ENCODE assay signal across 17 cellular contexts in genomic region chr16:67052399-67052798, GRCh38. TPM values are rescaled to one million over a fixed set of nuclear protein-coding genes. Genes with fewer than 3 reads are reported as not detected.
A peak's percentile ranks its signal among the peaks of the same experiment; 100 is the strongest.
DNase-seq lines count a peak whose midpoint lies in the region; ATAC-seq and TF ChIP-seq lines count a peak whose summit lies in the region.
"Had no signal": no experiment of that assay in that cellular context is flagged by ENCODE, and none has a peak within 500 bp of the region (broad histone marks: within the 10 kb centered on the region; RNA-seq: fewer than 3 reads in every experiment).

No MANE protein-coding gene starts in this region.

- no peak overlapping the region for H3K27ac ChIP-seq in esophagus muscularis mucosa (replicated peaks in 1 of 4)
- H3K27ac ChIP-seq: lower lobe of right lung, stomach, tibial nerve had no signal

- peaks cover 0 to 10% (median 3%) of the 10 kb centered on the region in 4 donors for H3K36me3 ChIP-seq in esophagus muscularis mucosa

- peaks cover 0 to 19% (median 6%) of the 10 kb centered on the region in 4 donors for H3K4me1 ChIP-seq in esophagus muscularis mucosa
- H3K4me1 ChIP-seq: Caco-2 had no signal

- peak overlapping the region; percentile 70 for H3K27ac Mint-ChIP-seq in stimulated activated naive CD8-positive, alpha-beta T cell treated with anti-CD3 and anti-CD28 coated beads, Interleukin-15, Interleukin-2, amounts not matched to agents 100 ng/mL and 50 ng/mL, for 24 hours
- H3K27ac Mint-ChIP-seq in activated CD4-positive, alpha-beta memory T cell treated with anti-CD3 and anti-CD28 coated beads for 36 hours, result peak overlapping the region; percentile 86
- H3K27ac Mint-ChIP-seq in effector memory CD8-positive, alpha-beta T cell, result peak overlapping the region; percentile 75 to 94

- H3K4me1 Mint-ChIP-seq in stimulated activated naive CD8-positive, alpha-beta T cell treated with anti-CD3 and anti-CD28 coated beads, Interleukin-15, Interleukin-2, amounts not matched to agents 100 ng/mL and 50 ng/mL, for 24 hours (ENCODE audit: low read depth), result peaks cover 49% of the 10 kb centered on the region
- H3K4me1 Mint-ChIP-seq in activated CD4-positive, alpha-beta memory T cell treated with anti-CD3 and anti-CD28 coated beads for 36 hours (ENCODE audit: low read depth), result peaks cover 44% of the 10 kb centered on the region
- peaks cover 32 to 42% of the 10 kb centered on the region in 2 donors for H3K4me1 Mint-ChIP-seq in effector memory CD8-positive, alpha-beta T cell (ENCODE audit: low read depth in 2 of 2)

- no peak for TF ChIP-seq CTCF in esophagus muscularis mucosa (IDR thresholded peaks at IDR 0.05)

- no peak overlapping the region for H3K4me3 Mint-ChIP-seq in stimulated activated naive CD8-positive, alpha-beta T cell treated with anti-CD3 and anti-CD28 coated beads, Interleukin-15, Interleukin-2, amounts not matched to agents 100 ng/mL and 50 ng/mL, for 24 hours
- H3K4me3 Mint-ChIP-seq in activated CD4-positive, alpha-beta memory T cell treated with anti-CD3 and anti-CD28 coated beads for 36 hours, result no peak overlapping the region
- H3K4me3 Mint-ChIP-seq in effector memory CD8-positive, alpha-beta T cell, result peak overlapping the region; percentile 72 to 79

- CTCF ChIA-PET in activated CD4-positive, alpha-beta memory T cell treated with anti-CD3 and anti-CD28 coated beads for 36 hours (lab: Charles Lee), result interaction anchor here (1.1 kb wide), 1 partner anchor 98 kb away, joined by 3 read pairs; no protein-coding TSS in a partner anchor

- POLR2A ChIA-PET in activated CD4-positive, alpha-beta memory T cell treated with anti-CD3 and anti-CD28 coated beads for 36 hours (lab: Charles Lee), result interaction anchor here (1.1 to 1.8 kb wide), 2 partner anchors 23 to 69 kb away, joined by 3 to 11 read pairs; partner anchors contain the start of gene CBFB

- no peaks in the 10 kb centered on the region for H3K27me3 ChIP-seq in esophagus muscularis mucosa
- H3K27me3 ChIP-seq: stomach, tibial nerve had no signal

- H3K27me3 Mint-ChIP-seq in stimulated activated naive CD8-positive, alpha-beta T cell treated with anti-CD3 and anti-CD28 coated beads, Interleukin-15, Interleukin-2, amounts not matched to agents 100 ng/mL and 50 ng/mL, for 24 hours, result no peaks in the 10 kb centered on the region
- no peaks in the 10 kb centered on the region for H3K27me3 Mint-ChIP-seq in activated CD4-positive, alpha-beta memory T cell treated with anti-CD3 and anti-CD28 coated beads for 36 hours
- H3K27me3 Mint-ChIP-seq in effector memory CD8-positive, alpha-beta T cell, result no peaks in the 10 kb centered on the region

- H3K36me3 Mint-ChIP-seq in stimulated activated naive CD8-positive, alpha-beta T cell treated with anti-CD3 and anti-CD28 coated beads, Interleukin-15, Interleukin-2, amounts not matched to agents 100 ng/mL and 50 ng/mL, for 24 hours (ENCODE audit: low read depth), result peaks cover 29% of the 10 kb centered on the region
- H3K36me3 Mint-ChIP-seq in activated CD4-positive, alpha-beta memory T cell treated with anti-CD3 and anti-CD28 coated beads for 36 hours, result peaks cover 10% of the 10 kb centered on the region
- H3K36me3 Mint-ChIP-seq in effector memory CD8-positive, alpha-beta T cell (ENCODE audit: insufficient read depth), result peaks cover 12% of the 10 kb centered on the region

- intact Hi-C loops in activated CD4-positive, alpha-beta memory T cell treated with anti-CD3 and anti-CD28 coated beads for 36 hours (cut with micrococcal nuclease), result loop anchor here (2.0 kb wide), 1 partner anchor 14 kb away; no protein-coding TSS in a partner anchor
- intact Hi-C loops in esophagus muscularis mucosa (cut with DNase I), result no loop called here

- no peak for TF ChIP-seq EP300 in esophagus muscularis mucosa (IDR thresholded peaks at IDR 0.05)

- no peaks in the 10 kb centered on the region for H3K9me3 ChIP-seq in esophagus muscularis mucosa
- H3K9me3 ChIP-seq: Caco-2, lower lobe of right lung, stomach, tibial nerve had no signal

- no peaks in the 10 kb centered on the region for H3K9me3 Mint-ChIP-seq in stimulated activated naive CD8-positive, alpha-beta T cell treated with anti-CD3 and anti-CD28 coated beads, Interleukin-15, Interleukin-2, amounts not matched to agents 100 ng/mL and 50 ng/mL, for 24 hours
- H3K9me3 Mint-ChIP-seq in activated CD4-positive, alpha-beta memory T cell treated with anti-CD3 and anti-CD28 coated beads for 36 hours, result no peaks in the 10 kb centered on the region
- H3K9me3 Mint-ChIP-seq in effector memory CD8-positive, alpha-beta T cell, result no peaks in the 10 kb centered on the region

- WGBS in esophagus muscularis mucosa, result 90% methylated on average over 1 of the region's 1 CpG

- TF ChIP-seq POLR2A in esophagus muscularis mucosa (IDR thresholded peaks at IDR 0.05; ENCODE audit: low read depth), result no peak

- no peak for DNase-seq in stimulated activated naive CD8-positive, alpha-beta T cell treated with anti-CD3 and anti-CD28 coated beads, Interleukin-15, Interleukin-2, amounts not matched to agents 100 U/mL and 50 U/mL, for 24 hours
- peak; percentile 27 for DNase-seq in activated CD4-positive, alpha-beta memory T cell treated with anti-CD3 and anti-CD28 coated beads for 36 hours
- no peak for DNase-seq in effector memory CD8-positive, alpha-beta T cell
- DNase-seq in activated CD4-positive, CD25-positive, alpha-beta regulatory T cell (lab: John Stamatoyannopoulos, UW), result no peak
- no peak for DNase-seq in esophagus muscularis mucosa (ENCODE audit: extremely low spot score)
- DNase-seq: activated CD4-positive, alpha-beta T cell treated with anti-CD3 and anti-CD28 coated beads for 4 hours; amygdala; Caco-2; cortex of kidney; lower lobe of right lung; NCI-H1694 treated with DMSO at 0.1 percent for 48 hours; NCI-H748 treated with DMSO at 0.1 percent for 48 hours; stimulated activated CD4-positive, alpha-beta T cell treated with anti-CD3 and anti-CD28 coated beads, Interleukin-2, amount 100 ng/mL, for 48 hours; stomach had no signal

- ATAC-seq in stimulated activated naive CD8-positive, alpha-beta T cell treated with anti-CD3 and anti-CD28 coated beads, Interleukin-15, Interleukin-2, amounts not matched to agents 100 U/mL and 50 U/mL, for 24 hours, result no peak
- ATAC-seq in effector memory CD8-positive, alpha-beta T cell (replicated peaks), result peak; percentile 29
- ATAC-seq in GM21381 (IDR thresholded peaks at IDR 0.05; ENCODE audit: unreplicated experiment), result no peak
- ATAC-seq: lower lobe of right lung had no signal

- H3K4me3 ChIP-seq in esophagus muscularis mucosa, result no peak overlapping the region
- H3K4me3 ChIP-seq: lower lobe of right lung, stomach, tibial nerve had no signal

RNA-seq across cellular contexts. Expression of gene CBFB, which starts 23.4 kb away (rescaled TPM):
- 100 to 1,000 TPM; 155 to 163 TPM for total RNA-seq in activated CD4-positive, alpha-beta memory T cell treated with anti-CD3 and anti-CD28 coated beads for 36 hours
- total RNA-seq in esophagus muscularis mucosa, result 10 to 100 TPM; 20.6 to 39.8 (median 30.6) TPM

RNA-seq across cellular contexts. Expression of gene PHAF1, which starts 57.3 kb away (rescaled TPM):
- total RNA-seq in activated CD4-positive, alpha-beta memory T cell treated with anti-CD3 and anti-CD28 coated beads for 36 hours, result 10 to 100 TPM; 11.4 to 12.3 TPM
- 10 to 100 TPM; 11.4 to 23.7 (median 17.1) TPM for total RNA-seq in esophagus muscularis mucosa

Comparison
In these comparisons a context has a peak if more than half of its experiments do, and no peak if none do; other contexts are left out.
1. H3K4me3 Mint-ChIP-seq: peak in effector memory CD8-positive, alpha-beta T cell (2 of 2); none in stimulated activated naive CD8-positive, alpha-beta T cell treated with anti-CD3 and anti-CD28 coated beads, Interleukin-15, Interleukin-2, amounts not matched to agents 100 ng/mL and 50 ng/mL, for 24 hours (single experiment) and activated CD4-positive, alpha-beta memory T cell treated with anti-CD3 and anti-CD28 coated beads for 36 hours (single experiment).
2. Peak in every context shown above with its lines, with median percentiles within 50 percentile points of each other: H3K27ac Mint-ChIP-seq.